18 cellular contexts compared by ENCODE assay signal in genomic region chr10:98848361-98848760, GRCh38.
"Had no signal": no experiment of that assay in that cellular context is flagged by ENCODE, and none has a peak within 500 bp of the region (broad histone marks: within the 10 kb centered on the region; RNA-seq: fewer than 3 reads in every experiment).

No MANE protein-coding gene starts in this region.

- H3K4me1 ChIP-seq: body of pancreas, colonic mucosa, left ventricle myocardium inferior had no signal

- H3K9me3 ChIP-seq: body of pancreas, colonic mucosa, left ventricle myocardium inferior had no signal

- ATAC-seq: activated CD4-positive, alpha-beta T cell treated with anti-CD3 and anti-CD28 coated beads for 36 hours; activated T-helper 17 cell treated with anti-CD3 and anti-CD28 coated beads, Interleukin-2, amount 50 U/mL, for 72 hours; body of pancreas had no signal

- H3K4me1 Mint-ChIP-seq: activated CD4-positive, alpha-beta T cell treated with anti-CD3 and anti-CD28 coated beads for 36 hours; activated naive CD8-positive, alpha-beta T cell treated with anti-CD3 and anti-CD28 coated beads, Interleukin-2, amount 10 ng/mL, durations not matched to agents 7 days and 5 days; activated T-helper 17 cell treated with anti-CD3 and anti-CD28 coated beads, Interleukin-2, amount 50 U/mL, for 72 hours; endodermal cell; immature natural killer cell; neural crest cell had no signal

- H3K4me3 Mint-ChIP-seq: activated CD4-positive, alpha-beta memory T cell treated with anti-CD3 and anti-CD28 coated beads for 36 hours; activated CD4-positive, alpha-beta T cell treated with anti-CD3 and anti-CD28 coated beads for 36 hours; activated naive CD8-positive, alpha-beta T cell treated with anti-CD3 and anti-CD28 coated beads, Interleukin-2, amount 10 ng/mL, durations not matched to agents 7 days and 5 days; activated T-helper 17 cell treated with anti-CD3 and anti-CD28 coated beads, Interleukin-2, amount 50 U/mL, for 72 hours; endodermal cell; immature natural killer cell; neural crest cell had no signal

- H3K27ac ChIP-seq: body of pancreas, colonic mucosa, left ventricle myocardium inferior had no signal

- H3K36me3 Mint-ChIP-seq: activated CD4-positive, alpha-beta memory T cell treated with anti-CD3 and anti-CD28 coated beads for 36 hours; activated naive CD8-positive, alpha-beta T cell treated with anti-CD3 and anti-CD28 coated beads, Interleukin-2, amount 10 ng/mL, durations not matched to agents 7 days and 5 days; immature natural killer cell had no signal

- H3K27ac Mint-ChIP-seq: activated CD4-positive, alpha-beta memory T cell treated with anti-CD3 and anti-CD28 coated beads for 36 hours; activated CD4-positive, alpha-beta T cell treated with anti-CD3 and anti-CD28 coated beads for 36 hours; activated naive CD8-positive, alpha-beta T cell treated with anti-CD3 and anti-CD28 coated beads, Interleukin-2, amount 10 ng/mL, durations not matched to agents 7 days and 5 days; activated T-helper 17 cell treated with anti-CD3 and anti-CD28 coated beads, Interleukin-2, amount 50 U/mL, for 72 hours; endodermal cell; immature natural killer cell had no signal

- DNase-seq: activated CD4-positive, alpha-beta memory T cell treated with anti-CD3 and anti-CD28 coated beads for 36 hours; activated CD4-positive, alpha-beta T cell treated with anti-CD3 and anti-CD28 coated beads for 36 hours; activated naive CD4-positive, alpha-beta T cell treated with Interleukin-2 at 50 U/mL for 16 hours; activated naive CD8-positive, alpha-beta T cell treated with anti-CD3 and anti-CD28 coated beads, Interleukin-2, amount 10 ng/mL, durations not matched to agents 7 days and 5 days; activated T-cell treated with anti-CD3 and anti-CD28 coated beads for 4 hours; body of pancreas; caudate nucleus; colonic mucosa; endodermal cell; immature natural killer cell; kidney glomerular epithelial cell; left ventricle myocardium inferior; stimulated activated CD4-positive, alpha-beta T cell treated with anti-CD3 and anti-CD28 coated beads, Interleukin-12 subunit alpha, Interleukin-12 subunit beta, amount 100 ng/mL, for 4 hours; stimulated activated CD4-positive, alpha-beta T cell treated with anti-CD3 and anti-CD28 coated beads, Interleukin-1b, Interleukin-23, amount 100 ng/mL, for 48 hours; stimulated activated CD8-positive, alpha-beta memory T cell treated with anti-CD3 and anti-CD28 coated beads, Interleukin-4, amount 100 ng/mL, for 48 hours; stimulated activated naive CD4-positive, alpha-beta T cell had no signal

- H3K27me3 Mint-ChIP-seq: activated naive CD8-positive, alpha-beta T cell treated with anti-CD3 and anti-CD28 coated beads, Interleukin-2, amount 10 ng/mL, durations not matched to agents 7 days and 5 days had no signal

- H3K4me3 ChIP-seq: body of pancreas, colonic mucosa, left ventricle myocardium inferior had no signal

- H3K9me3 Mint-ChIP-seq: activated CD4-positive, alpha-beta memory T cell treated with anti-CD3 and anti-CD28 coated beads for 36 hours; activated naive CD8-positive, alpha-beta T cell treated with anti-CD3 and anti-CD28 coated beads, Interleukin-2, amount 10 ng/mL, durations not matched to agents 7 days and 5 days; activated T-helper 17 cell treated with anti-CD3 and anti-CD28 coated beads, Interleukin-2, amount 50 U/mL, for 72 hours; endodermal cell; neural crest cell had no signal

- H3K36me3 ChIP-seq: colonic mucosa, left ventricle myocardium inferior had no signal

- H3K27me3 ChIP-seq: body of pancreas, colonic mucosa had no signal
